1 cellular context compared by ENCODE assay signal in the genomic region with DNA sequence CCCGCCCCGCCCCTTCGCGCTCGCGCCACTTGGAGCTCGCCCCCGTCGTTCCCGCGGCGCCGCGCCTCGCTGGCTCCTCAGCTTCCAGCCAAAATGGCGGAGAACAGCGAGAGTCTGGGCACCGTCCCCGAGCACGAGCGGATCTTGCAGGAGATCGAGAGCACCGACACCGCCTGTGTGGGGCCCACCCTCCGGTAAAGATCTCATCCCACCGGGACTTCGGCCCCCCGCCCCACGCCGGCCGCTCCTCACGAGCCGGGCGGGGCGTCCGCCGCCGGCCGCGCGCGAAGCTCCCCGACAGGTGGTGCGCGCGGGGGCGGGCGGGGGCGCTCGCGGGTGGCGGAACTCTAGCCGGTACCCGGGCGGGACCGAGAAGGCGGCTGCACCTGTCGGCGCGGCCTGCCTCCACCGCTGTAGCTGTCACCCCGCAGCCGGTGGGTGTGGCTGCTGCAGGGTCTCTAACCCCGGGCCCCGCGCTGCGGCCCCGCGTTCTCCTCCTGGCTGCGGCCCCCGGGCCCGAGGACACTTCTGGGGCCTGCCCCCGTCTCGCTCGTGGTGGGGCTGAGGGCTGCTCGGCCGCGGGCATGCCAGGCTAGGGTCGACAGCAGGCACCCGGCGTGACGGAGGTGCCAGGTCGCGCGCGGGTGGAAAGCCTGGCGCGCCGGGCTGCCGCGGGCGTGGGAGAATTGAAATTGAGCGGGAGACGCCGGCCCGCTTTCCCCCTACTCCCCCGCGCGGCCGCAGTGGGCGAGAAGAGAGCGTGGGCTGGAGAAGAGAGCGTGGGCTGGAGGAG.
A peak's percentile ranks its signal among the peaks of the same experiment; 100 is the strongest.
TF ChIP-seq lines count a peak whose summit lies in the region.

A gene with protein sequence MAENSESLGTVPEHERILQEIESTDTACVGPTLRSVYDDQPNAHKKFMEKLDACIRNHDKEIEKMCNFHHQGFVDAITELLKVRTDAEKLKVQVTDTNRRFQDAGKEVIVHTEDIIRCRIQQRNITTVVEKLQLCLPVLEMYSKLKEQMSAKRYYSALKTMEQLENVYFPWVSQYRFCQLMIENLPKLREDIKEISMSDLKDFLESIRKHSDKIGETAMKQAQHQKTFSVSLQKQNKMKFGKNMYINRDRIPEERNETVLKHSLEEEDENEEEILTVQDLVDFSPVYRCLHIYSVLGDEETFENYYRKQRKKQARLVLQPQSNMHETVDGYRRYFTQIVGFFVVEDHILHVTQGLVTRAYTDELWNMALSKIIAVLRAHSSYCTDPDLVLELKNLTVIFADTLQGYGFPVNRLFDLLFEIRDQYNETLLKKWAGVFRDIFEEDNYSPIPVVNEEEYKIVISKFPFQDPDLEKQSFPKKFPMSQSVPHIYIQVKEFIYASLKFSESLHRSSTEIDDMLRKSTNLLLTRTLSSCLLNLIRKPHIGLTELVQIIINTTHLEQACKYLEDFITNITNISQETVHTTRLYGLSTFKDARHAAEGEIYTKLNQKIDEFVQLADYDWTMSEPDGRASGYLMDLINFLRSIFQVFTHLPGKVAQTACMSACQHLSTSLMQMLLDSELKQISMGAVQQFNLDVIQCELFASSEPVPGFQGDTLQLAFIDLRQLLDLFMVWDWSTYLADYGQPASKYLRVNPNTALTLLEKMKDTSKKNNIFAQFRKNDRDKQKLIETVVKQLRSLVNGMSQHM (plus strand): TSS at position 80 of the 793 bp plus-strand sequence. CDS start 14 bp downstream, at position 94.

TF ChIP-seq in K562, 482 proteins besides CTCF, POLR2A, EP300 and RAD21 (continued from another document and continues in another):
- TF ChIP-seq ZNF277 (CRISPR knock-in tag; IDR thresholded peaks at IDR 0.05; ENCODE audit: borderline replicate concordance) (no peak), CSDE1 (IDR thresholded peaks at IDR 0.05) (no peak), ETS1 (conservative IDR thresholded peaks at IDR 0.05; ENCODE audit: control insufficient read depth, low read depth, low read length) (peak; percentile 49), NR2C2 (CRISPR knock-in tag; IDR thresholded peaks at IDR 0.05) (no peak), NR2C2 (tag; IDR thresholded peaks at IDR 0.05) (no peak), GABPB1 (CRISPR knock-in tag; IDR thresholded peaks at IDR 0.05) (0 out of 2 replicates have a peak, but pooled peaks have one; percentile 13), ZFP1 (CRISPR knock-in tag; IDR thresholded peaks at IDR 0.05) (no peak), NR1H2 (CRISPR knock-in tag; IDR thresholded peaks at IDR 0.05) (no peak), MBD1 (CRISPR knock-in tag; IDR thresholded peaks at IDR 0.05) (no peak), ZNF764 (CRISPR knock-in tag; IDR thresholded peaks at IDR 0.05; ENCODE audit: low read depth) (no peak), ZNF511 (CRISPR knock-in tag; IDR thresholded peaks at IDR 0.05) (no peak), NONO (IDR thresholded peaks at IDR 0.05; ENCODE audit: low read depth in 2 of 2, low read length in 1 of 2) (peak; percentile 11 to 40; a peak in 1 of 4 replicates), REST (CRISPR knock-in tag; IDR thresholded peaks at IDR 0.05; ENCODE audit: low read depth) (0 out of 2 replicates have a peak, but pooled peaks have one; percentile 19), ZNF668 (CRISPR knock-in tag; IDR thresholded peaks at IDR 0.05) (no peak), ZBTB26 (CRISPR knock-in tag; IDR thresholded peaks at IDR 0.05) (no peak), KDM1A (IDR thresholded peaks at IDR 0.05) (no peak), NFXL1 (CRISPR knock-in tag; IDR thresholded peaks at IDR 0.05) (no peak), XRCC3 (IDR thresholded peaks at IDR 0.05) (no peak), SRSF3 (IDR thresholded peaks at IDR 0.05; ENCODE audit: insufficient read depth, low read length) (no peak), ZNF217 (CRISPR knock-in tag; IDR thresholded peaks at IDR 0.05) (no peak), PHB2 (IDR thresholded peaks at IDR 0.05; ENCODE audit: low read depth) (no peak)
- TF ChIP-seq, protein P1, sequence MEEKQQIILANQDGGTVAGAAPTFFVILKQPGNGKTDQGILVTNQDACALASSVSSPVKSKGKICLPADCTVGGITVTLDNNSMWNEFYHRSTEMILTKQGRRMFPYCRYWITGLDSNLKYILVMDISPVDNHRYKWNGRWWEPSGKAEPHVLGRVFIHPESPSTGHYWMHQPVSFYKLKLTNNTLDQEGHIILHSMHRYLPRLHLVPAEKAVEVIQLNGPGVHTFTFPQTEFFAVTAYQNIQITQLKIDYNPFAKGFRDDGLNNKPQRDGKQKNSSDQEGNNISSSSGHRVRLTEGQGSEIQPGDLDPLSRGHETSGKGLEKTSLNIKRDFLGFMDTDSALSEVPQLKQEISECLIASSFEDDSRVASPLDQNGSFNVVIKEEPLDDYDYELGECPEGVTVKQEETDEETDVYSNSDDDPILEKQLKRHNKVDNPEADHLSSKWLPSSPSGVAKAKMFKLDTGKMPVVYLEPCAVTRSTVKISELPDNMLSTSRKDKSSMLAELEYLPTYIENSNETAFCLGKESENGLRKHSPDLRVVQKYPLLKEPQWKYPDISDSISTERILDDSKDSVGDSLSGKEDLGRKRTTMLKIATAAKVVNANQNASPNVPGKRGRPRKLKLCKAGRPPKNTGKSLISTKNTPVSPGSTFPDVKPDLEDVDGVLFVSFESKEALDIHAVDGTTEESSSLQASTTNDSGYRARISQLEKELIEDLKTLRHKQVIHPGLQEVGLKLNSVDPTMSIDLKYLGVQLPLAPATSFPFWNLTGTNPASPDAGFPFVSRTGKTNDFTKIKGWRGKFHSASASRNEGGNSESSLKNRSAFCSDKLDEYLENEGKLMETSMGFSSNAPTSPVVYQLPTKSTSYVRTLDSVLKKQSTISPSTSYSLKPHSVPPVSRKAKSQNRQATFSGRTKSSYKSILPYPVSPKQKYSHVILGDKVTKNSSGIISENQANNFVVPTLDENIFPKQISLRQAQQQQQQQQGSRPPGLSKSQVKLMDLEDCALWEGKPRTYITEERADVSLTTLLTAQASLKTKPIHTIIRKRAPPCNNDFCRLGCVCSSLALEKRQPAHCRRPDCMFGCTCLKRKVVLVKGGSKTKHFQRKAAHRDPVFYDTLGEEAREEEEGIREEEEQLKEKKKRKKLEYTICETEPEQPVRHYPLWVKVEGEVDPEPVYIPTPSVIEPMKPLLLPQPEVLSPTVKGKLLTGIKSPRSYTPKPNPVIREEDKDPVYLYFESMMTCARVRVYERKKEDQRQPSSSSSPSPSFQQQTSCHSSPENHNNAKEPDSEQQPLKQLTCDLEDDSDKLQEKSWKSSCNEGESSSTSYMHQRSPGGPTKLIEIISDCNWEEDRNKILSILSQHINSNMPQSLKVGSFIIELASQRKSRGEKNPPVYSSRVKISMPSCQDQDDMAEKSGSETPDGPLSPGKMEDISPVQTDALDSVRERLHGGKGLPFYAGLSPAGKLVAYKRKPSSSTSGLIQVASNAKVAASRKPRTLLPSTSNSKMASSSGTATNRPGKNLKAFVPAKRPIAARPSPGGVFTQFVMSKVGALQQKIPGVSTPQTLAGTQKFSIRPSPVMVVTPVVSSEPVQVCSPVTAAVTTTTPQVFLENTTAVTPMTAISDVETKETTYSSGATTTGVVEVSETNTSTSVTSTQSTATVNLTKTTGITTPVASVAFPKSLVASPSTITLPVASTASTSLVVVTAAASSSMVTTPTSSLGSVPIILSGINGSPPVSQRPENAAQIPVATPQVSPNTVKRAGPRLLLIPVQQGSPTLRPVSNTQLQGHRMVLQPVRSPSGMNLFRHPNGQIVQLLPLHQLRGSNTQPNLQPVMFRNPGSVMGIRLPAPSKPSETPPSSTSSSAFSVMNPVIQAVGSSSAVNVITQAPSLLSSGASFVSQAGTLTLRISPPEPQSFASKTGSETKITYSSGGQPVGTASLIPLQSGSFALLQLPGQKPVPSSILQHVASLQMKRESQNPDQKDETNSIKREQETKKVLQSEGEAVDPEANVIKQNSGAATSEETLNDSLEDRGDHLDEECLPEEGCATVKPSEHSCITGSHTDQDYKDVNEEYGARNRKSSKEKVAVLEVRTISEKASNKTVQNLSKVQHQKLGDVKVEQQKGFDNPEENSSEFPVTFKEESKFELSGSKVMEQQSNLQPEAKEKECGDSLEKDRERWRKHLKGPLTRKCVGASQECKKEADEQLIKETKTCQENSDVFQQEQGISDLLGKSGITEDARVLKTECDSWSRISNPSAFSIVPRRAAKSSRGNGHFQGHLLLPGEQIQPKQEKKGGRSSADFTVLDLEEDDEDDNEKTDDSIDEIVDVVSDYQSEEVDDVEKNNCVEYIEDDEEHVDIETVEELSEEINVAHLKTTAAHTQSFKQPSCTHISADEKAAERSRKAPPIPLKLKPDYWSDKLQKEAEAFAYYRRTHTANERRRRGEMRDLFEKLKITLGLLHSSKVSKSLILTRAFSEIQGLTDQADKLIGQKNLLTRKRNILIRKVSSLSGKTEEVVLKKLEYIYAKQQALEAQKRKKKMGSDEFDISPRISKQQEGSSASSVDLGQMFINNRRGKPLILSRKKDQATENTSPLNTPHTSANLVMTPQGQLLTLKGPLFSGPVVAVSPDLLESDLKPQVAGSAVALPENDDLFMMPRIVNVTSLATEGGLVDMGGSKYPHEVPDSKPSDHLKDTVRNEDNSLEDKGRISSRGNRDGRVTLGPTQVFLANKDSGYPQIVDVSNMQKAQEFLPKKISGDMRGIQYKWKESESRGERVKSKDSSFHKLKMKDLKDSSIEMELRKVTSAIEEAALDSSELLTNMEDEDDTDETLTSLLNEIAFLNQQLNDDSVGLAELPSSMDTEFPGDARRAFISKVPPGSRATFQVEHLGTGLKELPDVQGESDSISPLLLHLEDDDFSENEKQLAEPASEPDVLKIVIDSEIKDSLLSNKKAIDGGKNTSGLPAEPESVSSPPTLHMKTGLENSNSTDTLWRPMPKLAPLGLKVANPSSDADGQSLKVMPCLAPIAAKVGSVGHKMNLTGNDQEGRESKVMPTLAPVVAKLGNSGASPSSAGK (IDR thresholded peaks at IDR 0.05): peak; percentile 24; the same call in 1 of the 2 replicates
